In genomic region chr19:52945652-52946321, GRCh38 we compare ENCODE assay signal across 1 cellular context.
TF ChIP-seq lines count a peak whose summit lies in the region.

No MANE protein-coding gene starts in this region.

TF ChIP-seq in H1, 55 proteins besides CTCF, POLR2A, EP300 and RAD21:
- TF ChIP-seq TAF7 (optimal IDR thresholded peaks at IDR 0.05; ENCODE audit: borderline replicate concordance, low read depth, low read length): no peak
- no peak for TF ChIP-seq PHF8 (conservative IDR thresholded peaks at IDR 0.05; ENCODE audit: low read depth, low read length)
- TF ChIP-seq SP2 (IDR thresholded peaks at IDR 0.05; ENCODE audit: low read length): no peak
- no peak for TF ChIP-seq RXRA (IDR thresholded peaks at IDR 0.05; ENCODE audit: insufficient read depth, low read depth, low read length)
TF ChIP-seq in H1: peak in this region for 0.
